ENCODE assay signal across 14 cellular contexts in genomic region chr4:168643796-168644159, GRCh38.
DNase-seq lines count a peak whose midpoint lies in the region; FAIRE-seq and TF ChIP-seq lines count a peak whose summit lies in the region.
"Had no signal": no experiment of that assay in that cellular context is flagged by ENCODE, and none has a peak within 500 bp of the region (broad histone marks: within the 10 kb centered on the region; RNA-seq: fewer than 3 reads in every experiment).

No MANE protein-coding gene starts in this region.

- peak overlapping the region; percentile 55; the same call in 1 of the 2 replicates for H3K27ac ChIP-seq in SJSA1
- no peak overlapping the region for H3K27ac ChIP-seq in endothelial cell of umbilical vein (ENCODE audit: insufficient read depth, low read depth, low read length)
- H3K27ac ChIP-seq: BLaER1 had no signal

- H3K27me3 Mint-ChIP-seq in osteocyte (ENCODE audit: unreplicated experiment) (no peaks in the 10 kb centered on the region), type B pancreatic cell (peaks cover 14% of the 10 kb centered on the region)

- FAIRE-seq in endothelial cell of umbilical vein (lab: Jason Lieb, UNC) = no peak
- FAIRE-seq: H1, RCC 7860 had no signal

- H3K27me3 ChIP-seq in SJSA1 (replicated peaks) = no peaks in the 10 kb centered on the region
- no peaks in the 10 kb centered on the region for H3K27me3 ChIP-seq in endothelial cell of umbilical vein (ENCODE audit: control insufficient read depth in 2 of 2, insufficient read depth in 2 of 2, low read length in 2 of 2)
- H3K27me3 ChIP-seq: BLaER1 had no signal

- TF ChIP-seq CTCF in endothelial cell of umbilical vein (IDR thresholded peaks at IDR 0.05; ENCODE audit: extremely low read depth in 1 of 2, insufficient read depth in 1 of 2, low read depth in 1 of 2, low read length in 2 of 2) (no peak), osteocyte (IDR thresholded peaks at IDR 0.05) (no peak), type B pancreatic cell (conservative IDR thresholded peaks at IDR 0.05) (no peak)

- H3K4me3 Mint-ChIP-seq in osteocyte (ENCODE audit: unreplicated experiment) (peak overlapping the region; percentile 38), type B pancreatic cell (no peak overlapping the region)

- intact Hi-C loops in endothelial cell of umbilical vein (cut with micrococcal nuclease) = loop anchor here (1.0 kb wide), 1 partner anchor 10 kb away; no protein-coding TSS in a partner anchor

- dilution Hi-C loops in endothelial cell of umbilical vein (cut with MboI; ENCODE audit: extremely low pct_ligation_motif_present, low sequenced_read_pairs) = no loop called here

- CTCF ChIA-PET in endothelial cell of umbilical vein (lab: Charles Lee) = interaction anchor here (1.4 kb wide), 1 partner anchor 31 kb away, joined by 5 read pairs; no protein-coding TSS in a partner anchor

- no TSS peak for BruUV-seq in endothelial cell of umbilical vein (replicated peaks; lab: Mats Ljungman, UMichigan)

- H3K9me1 ChIP-seq in endothelial cell of umbilical vein (replicated peaks; ENCODE audit: control insufficient read depth, extremely low read depth, insufficient read depth, low read length) = no peaks in the 10 kb centered on the region

- no peaks in the 10 kb centered on the region for H3K79me2 ChIP-seq in endothelial cell of umbilical vein (ENCODE audit: control insufficient read depth, insufficient read depth, low read length)

- TF ChIP-seq POLR2A in endothelial cell of umbilical vein (IDR thresholded peaks at IDR 0.05; ENCODE audit: low read depth, low read length) = no peak

- H3K36me3 ChIP-seq in SJSA1 (peaks cover 3% of the 10 kb centered on the region; the same call in 1 of the 2 replicates), endothelial cell of umbilical vein (ENCODE audit: control insufficient read depth in 2 of 2, extremely low read depth in 1 of 2, insufficient read depth in 2 of 2, low read length in 2 of 2) (no peaks in the 10 kb centered on the region)
- H3K36me3 ChIP-seq: BLaER1 had no signal

- no peaks in the 10 kb centered on the region for H3K9me3 ChIP-seq in SJSA1 (replicated peaks)
- H3K9me3 ChIP-seq in endothelial cell of umbilical vein (replicated peaks; ENCODE audit: control insufficient read depth, insufficient read depth, low read length) = no peaks in the 10 kb centered on the region
- H3K9me3 ChIP-seq: BLaER1 had no signal

- H3K27ac Mint-ChIP-seq in osteocyte (ENCODE audit: unreplicated experiment) = peak overlapping the region; percentile 90
- H3K27ac Mint-ChIP-seq in type B pancreatic cell = peak overlapping the region; percentile 22

- H3K36me3 Mint-ChIP-seq in osteocyte (ENCODE audit: unreplicated experiment) (peaks cover 8% of the 10 kb centered on the region), type B pancreatic cell (peaks cover 10% of the 10 kb centered on the region)

- H3K4me1 ChIP-seq in SJSA1 (replicated peaks) (peaks cover 16% of the 10 kb centered on the region), endothelial cell of umbilical vein (ENCODE audit: control insufficient read depth, extremely low read depth, insufficient read depth, low read length) (peaks cover 11% of the 10 kb centered on the region)
- H3K4me1 ChIP-seq: BLaER1 had no signal

- H3K4me3 ChIP-seq in SJSA1 = no peak overlapping the region
- no peak overlapping the region for H3K4me3 ChIP-seq in endothelial cell of umbilical vein (replicated peaks in 1 of 3; ENCODE audit: insufficient read depth in 1 of 3, low read depth in 1 of 3, low read length in 3 of 3)
- H3K4me3 ChIP-seq: BLaER1 had no signal

- no peak overlapping the region for H2AFZ ChIP-seq in endothelial cell of umbilical vein (ENCODE audit: low read depth, low read length)

- POLR2A ChIA-PET in endothelial cell of umbilical vein (lab: Charles Lee) = no interaction called here

- peaks cover 90% of the 10 kb centered on the region for H3K4me1 Mint-ChIP-seq in osteocyte (ENCODE audit: unreplicated experiment)
- peaks cover 61% of the 10 kb centered on the region for H3K4me1 Mint-ChIP-seq in type B pancreatic cell (ENCODE audit: unreplicated experiment)

- H3K4me2 ChIP-seq in endothelial cell of umbilical vein (ENCODE audit: insufficient read depth, low read length) = peak overlapping the region; percentile 41
- H3K4me2 ChIP-seq: BLaER1 had no signal

- no peak overlapping the region for H3K9ac ChIP-seq in endothelial cell of umbilical vein (replicated peaks; ENCODE audit: extremely low read depth, insufficient read depth, low read length)
- H3K9ac ChIP-seq: BLaER1 had no signal

- no peaks in the 10 kb centered on the region for H4K20me1 ChIP-seq in endothelial cell of umbilical vein (replicated peaks; ENCODE audit: control insufficient read depth, extremely low read depth, insufficient read depth, low read length)
- H4K20me1 ChIP-seq: BLaER1 had no signal

- no peak for DNase-seq in SJSA1 (ENCODE audit: low read depth in 1 of 2, low spot score in 2 of 2)
- no peak for DNase-seq in endothelial cell of umbilical vein (ENCODE audit: low read depth, low spot score)
- no peak for DNase-seq in osteocyte (ENCODE audit: extremely low spot score, unreplicated experiment)
- DNase-seq in type B pancreatic cell (ENCODE audit: extremely low spot score, unreplicated experiment) = no peak
- DNase-seq in NCI-H82 (lab: John Stamatoyannopoulos, UW) = no peak
- DNase-seq in activated naive CD4-positive, alpha-beta T cell treated with Interleukin-2 at 50 U/mL for 16 hours = no peak
- no peak for DNase-seq in stimulated activated CD4-positive, alpha-beta T cell treated with anti-CD3 and anti-CD28 coated beads, Interleukin-2, amount 100 ng/mL, for 48 hours
- DNase-seq: DMS 273 treated with DMSO at 0.1 percent for 48 hours, KBM-7, NCI-H774, SIG-M5 had no signal

- peaks cover 6% of the 10 kb centered on the region for H3K9me3 Mint-ChIP-seq in osteocyte (ENCODE audit: unreplicated experiment)
- H3K9me3 Mint-ChIP-seq in type B pancreatic cell = peaks cover 7% of the 10 kb centered on the region

TF ChIP-seq in endothelial cell of umbilical vein, 7 proteins besides CTCF, POLR2A, EP300 and RAD21:
- TF ChIP-seq MYC (IDR thresholded peaks at IDR 0.05; ENCODE audit: low read depth, low read length) = no peak
- no peak for TF ChIP-seq MAX (IDR thresholded peaks at IDR 0.05; ENCODE audit: insufficient read depth, insufficient read length)
- no peak for TF ChIP-seq FOS (IDR thresholded peaks at IDR 0.05; ENCODE audit: borderline replicate concordance, insufficient read depth, low read length)
- no peak for TF ChIP-seq POLR2AphosphoS5 (IDR thresholded peaks at IDR 0.05; ENCODE audit: insufficient read depth, low read depth, low read length)
- no peak for TF ChIP-seq JUN (IDR thresholded peaks at IDR 0.05; ENCODE audit: borderline replicate concordance, insufficient read depth, insufficient read length, low read depth)
- no peak for TF ChIP-seq GATA2 (IDR thresholded peaks at IDR 0.05; ENCODE audit: insufficient read depth, insufficient read length, low read depth, low read length)
- TF ChIP-seq EZH2 (IDR thresholded peaks at IDR 0.05; ENCODE audit: borderline replicate concordance, low read depth, low read length, severe bottlenecking) = no peak
